Comparison of ENCODE assay signal across 8 cellular contexts in genomic region chr15:57306305-57306943, GRCh38.
DNase-seq lines count a peak whose midpoint lies in the region; ATAC-seq and TF ChIP-seq lines count a peak whose summit lies in the region.

No MANE protein-coding gene starts in this region.

- ATAC-seq in HG02798 (IDR thresholded peaks at IDR 0.05; ENCODE audit: poor library complexity, unreplicated experiment) (peak; percentile 76), WTC11 (peak; percentile 88), GM18870 (IDR thresholded peaks at IDR 0.05; ENCODE audit: unreplicated experiment) (no peak)

- peak overlapping the region; percentile 88 for H3K27ac Mint-ChIP-seq in WTC11

- DNase-seq in GM10248 (ENCODE audit: extremely low spot score) = peak; percentile 90
- peak; percentile 73 to 76 for DNase-seq in NCI-H2081 (lab: John Stamatoyannopoulos, UW)
- peak; percentile 98 for DNase-seq in WTC11 (ENCODE audit: low spot score)
- DNase-seq in mammary epithelial cell = peak; percentile 42
- DNase-seq in islet precursor cell = peak; percentile 93
- DNase-seq in stimulated activated CD4-positive, alpha-beta T cell treated with anti-CD3 and anti-CD28 coated beads, Interleukin-12 subunit alpha, Interleukin-12 subunit beta, amount 100 ng/mL, for 4 hours = peak; percentile 89

- in situ Hi-C loops in mammary epithelial cell (cut with MboI; ENCODE audit: low sequenced_read_pairs in 2 of 2) = loop anchor here (5.0 to 25.0 kb wide), 4 partner anchors 162 to 814 kb away; no protein-coding TSS in a partner anchor

- POLR2A ChIA-PET in GM10248 (lab: Yijun Ruan, JAX) (no interaction called here), WTC11 (lab: Charles Lee) (interaction anchor here (0.7 to 0.8 kb wide), 2 partner anchors 10 to 161 kb away, joined by 3 to 4 read pairs; no protein-coding TSS in a partner anchor)

- H3K79me2 ChIP-seq in mammary epithelial cell (ENCODE audit: insufficient read depth, low read length) = no peaks in the 10 kb centered on the region

- H3K4me2 ChIP-seq in mammary epithelial cell (ENCODE audit: insufficient read depth, low read depth, low read length) = peak overlapping the region; percentile 98

- H3K4me3 ChIP-seq in mammary epithelial cell (replicated peaks in 1 of 3; ENCODE audit: insufficient read depth in 1 of 3, low read depth in 2 of 3, low read length in 3 of 3) = peak overlapping the region; percentile 39 to 53 (median 46)

- dilution Hi-C loops in mammary epithelial cell (cut with HindIII; ENCODE audit: low sequenced_read_pairs) = no loop called here

- H3K36me3 ChIP-seq in mammary epithelial cell (ENCODE audit: insufficient read depth, low read length) = no peaks in the 10 kb centered on the region

- peak overlapping the region; percentile 96 for H2AFZ ChIP-seq in mammary epithelial cell (ENCODE audit: low read depth, low read length)

- H3K4me3 Mint-ChIP-seq in WTC11 = peak overlapping the region; percentile 75

- CTCF ChIA-PET in GM10248 (lab: Yijun Ruan, JAX) (interaction anchor here (0.6 to 8.5 kb wide), 63 partner anchors 9 to 817 kb away, joined by 3 to 163 read pairs (median 4); no protein-coding TSS in a partner anchor), WTC11 (lab: Charles Lee) (interaction anchor here (0.6 to 4.1 kb wide), 66 partner anchors 9 to 841 kb away, joined by 3 to 100 read pairs (median 4); partner anchors contain the start of genes MNS1, POLR2M and TCF12), mammary epithelial cell (lab: Charles Lee; ENCODE audit: low non-redundant PET) (interaction anchor here (0.5 to 0.7 kb wide), 7 partner anchors 19 to 484 kb away, joined by 3 to 9 read pairs (median 4); partner anchors contain the start of gene TCF12)

- peaks cover 12% of the 10 kb centered on the region for H3K4me1 ChIP-seq in mammary epithelial cell (ENCODE audit: insufficient read depth, low read length)

- BruUV-seq in mammary epithelial cell (replicated peaks; lab: Mats Ljungman, UMichigan) = no TSS peak

- H3K27me3 ChIP-seq in mammary epithelial cell (ENCODE audit: insufficient read depth, low read length) = no peaks in the 10 kb centered on the region

- WGBS in mammary epithelial cell (ENCODE audit: low coverage, missing lambda C conversion rate) = 4% methylated on average over 21 of the region's 42 CpGs

- TF ChIP-seq CTCF in GM10248 (IDR thresholded peaks at IDR 0.05; ENCODE audit: control extremely low read depth, extremely low read depth, low read depth, missing control alignments) (peak; percentile 95), WTC11 (IDR thresholded peaks at IDR 0.05) (peak; percentile 88), mammary epithelial cell (conservative IDR thresholded peaks at IDR 0.05 in 1 of 2, IDR thresholded peaks at IDR 0.05 in 1 of 2; ENCODE audit: extremely low read depth in 1 of 2, insufficient read depth in 1 of 2, low read depth in 1 of 2, low read length in 2 of 2) (peak; percentile 55 to 91)

- H4K20me1 ChIP-seq in mammary epithelial cell (ENCODE audit: insufficient read depth, low read length) = no peaks in the 10 kb centered on the region

- peaks cover 30% of the 10 kb centered on the region for H3K4me1 Mint-ChIP-seq in WTC11

- H3K27ac ChIP-seq in mammary epithelial cell (ENCODE audit: insufficient read depth, low read depth, low read length) = no peak overlapping the region

- intact Hi-C loops in mammary epithelial cell (cut with micrococcal nuclease) = loop anchor here (1.0 to 5.0 kb wide), 6 partner anchors 94 to 815 kb away; partner anchors contain the start of gene TCF12

- H3K36me3 Mint-ChIP-seq in WTC11 = no peaks in the 10 kb centered on the region

- no peaks in the 10 kb centered on the region for H3K9me3 ChIP-seq in mammary epithelial cell (replicated peaks; ENCODE audit: insufficient read depth, low read length)

- no peaks in the 10 kb centered on the region for H3K9me3 Mint-ChIP-seq in WTC11

- no peaks in the 10 kb centered on the region; the same call in 1 of the 2 replicates for H3K27me3 Mint-ChIP-seq in WTC11 (ENCODE audit: low read depth)

- H3K9ac ChIP-seq in mammary epithelial cell (ENCODE audit: insufficient read depth, low read length) = no peak overlapping the region

TF ChIP-seq in WTC11, 78 proteins besides CTCF, POLR2A, EP300 and RAD21:
- TF ChIP-seq TP53 (CRISPR knock-in tag; IDR thresholded peaks at IDR 0.05) (no peak; the same call in 1 of the 2 replicates), NR3C1 (CRISPR knock-in tag; conservative IDR thresholded peaks at IDR 0.05; ENCODE audit: low read depth) (0 out of 2 replicates have a peak, but pooled peaks have one; percentile 49), ETV6 (CRISPR knock-in tag; IDR thresholded peaks at IDR 0.05) (peak; percentile 55; the same call in 1 of the 2 replicates), MAX (CRISPR knock-in tag; IDR thresholded peaks at IDR 0.05) (peak; percentile 72; the same call in 1 of the 2 replicates)
- TF ChIP-seq, protein P1, sequence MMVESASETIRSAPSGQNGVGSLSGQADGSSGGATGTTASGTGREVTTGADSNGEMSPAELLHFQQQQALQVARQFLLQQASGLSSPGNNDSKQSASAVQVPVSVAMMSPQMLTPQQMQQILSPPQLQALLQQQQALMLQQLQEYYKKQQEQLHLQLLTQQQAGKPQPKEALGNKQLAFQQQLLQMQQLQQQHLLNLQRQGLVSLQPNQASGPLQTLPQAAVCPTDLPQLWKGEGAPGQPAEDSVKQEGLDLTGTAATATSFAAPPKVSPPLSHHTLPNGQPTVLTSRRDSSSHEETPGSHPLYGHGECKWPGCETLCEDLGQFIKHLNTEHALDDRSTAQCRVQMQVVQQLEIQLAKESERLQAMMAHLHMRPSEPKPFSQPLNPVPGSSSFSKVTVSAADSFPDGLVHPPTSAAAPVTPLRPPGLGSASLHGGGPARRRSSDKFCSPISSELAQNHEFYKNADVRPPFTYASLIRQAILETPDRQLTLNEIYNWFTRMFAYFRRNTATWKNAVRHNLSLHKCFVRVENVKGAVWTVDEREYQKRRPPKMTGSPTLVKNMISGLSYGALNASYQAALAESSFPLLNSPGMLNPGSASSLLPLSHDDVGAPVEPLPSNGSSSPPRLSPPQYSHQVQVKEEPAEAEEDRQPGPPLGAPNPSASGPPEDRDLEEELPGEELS (CRISPR knock-in tag; IDR thresholded peaks at IDR 0.05) = peak; percentile 15; the same call in 1 of the 2 replicates
- TF ChIP-seq, protein P2, sequence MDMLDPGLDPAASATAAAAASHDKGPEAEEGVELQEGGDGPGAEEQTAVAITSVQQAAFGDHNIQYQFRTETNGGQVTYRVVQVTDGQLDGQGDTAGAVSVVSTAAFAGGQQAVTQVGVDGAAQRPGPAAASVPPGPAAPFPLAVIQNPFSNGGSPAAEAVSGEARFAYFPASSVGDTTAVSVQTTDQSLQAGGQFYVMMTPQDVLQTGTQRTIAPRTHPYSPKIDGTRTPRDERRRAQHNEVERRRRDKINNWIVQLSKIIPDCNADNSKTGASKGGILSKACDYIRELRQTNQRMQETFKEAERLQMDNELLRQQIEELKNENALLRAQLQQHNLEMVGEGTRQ (CRISPR knock-in tag; IDR thresholded peaks at IDR 0.05) = peak; percentile 88
- TF ChIP-seq, protein P3, sequence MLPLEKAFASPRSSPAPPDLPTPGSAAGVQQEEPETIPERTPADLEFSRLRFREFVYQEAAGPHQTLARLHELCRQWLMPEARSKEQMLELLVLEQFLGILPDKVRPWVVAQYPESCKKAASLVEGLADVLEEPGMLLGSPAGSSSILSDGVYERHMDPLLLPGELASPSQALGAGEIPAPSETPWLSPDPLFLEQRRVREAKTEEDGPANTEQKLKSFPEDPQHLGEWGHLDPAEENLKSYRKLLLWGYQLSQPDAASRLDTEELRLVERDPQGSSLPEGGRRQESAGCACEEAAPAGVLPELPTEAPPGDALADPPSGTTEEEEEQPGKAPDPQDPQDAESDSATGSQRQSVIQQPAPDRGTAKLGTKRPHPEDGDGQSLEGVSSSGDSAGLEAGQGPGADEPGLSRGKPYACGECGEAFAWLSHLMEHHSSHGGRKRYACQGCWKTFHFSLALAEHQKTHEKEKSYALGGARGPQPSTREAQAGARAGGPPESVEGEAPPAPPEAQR (CRISPR knock-in tag; IDR thresholded peaks at IDR 0.05) = no peak
- TF ChIP-seq, protein P4, sequence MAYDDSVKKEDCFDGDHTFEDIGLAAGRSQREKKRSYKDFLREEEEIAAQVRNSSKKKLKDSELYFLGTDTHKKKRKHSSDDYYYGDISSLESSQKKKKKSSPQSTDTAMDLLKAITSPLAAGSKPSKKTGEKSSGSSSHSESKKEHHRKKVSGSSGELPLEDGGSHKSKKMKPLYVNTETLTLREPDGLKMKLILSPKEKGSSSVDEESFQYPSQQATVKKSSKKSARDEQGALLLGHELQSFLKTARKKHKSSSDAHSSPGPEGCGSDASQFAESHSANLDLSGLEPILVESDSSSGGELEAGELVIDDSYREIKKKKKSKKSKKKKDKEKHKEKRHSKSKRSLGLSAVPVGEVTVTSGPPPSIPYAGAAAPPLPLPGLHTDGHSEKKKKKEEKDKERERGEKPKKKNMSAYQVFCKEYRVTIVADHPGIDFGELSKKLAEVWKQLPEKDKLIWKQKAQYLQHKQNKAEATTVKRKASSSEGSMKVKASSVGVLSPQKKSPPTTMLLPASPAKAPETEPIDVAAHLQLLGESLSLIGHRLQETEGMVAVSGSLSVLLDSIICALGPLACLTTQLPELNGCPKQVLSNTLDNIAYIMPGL (CRISPR knock-in tag; IDR thresholded peaks at IDR 0.05) = peak; percentile 78
- TF ChIP-seq, protein P5, sequence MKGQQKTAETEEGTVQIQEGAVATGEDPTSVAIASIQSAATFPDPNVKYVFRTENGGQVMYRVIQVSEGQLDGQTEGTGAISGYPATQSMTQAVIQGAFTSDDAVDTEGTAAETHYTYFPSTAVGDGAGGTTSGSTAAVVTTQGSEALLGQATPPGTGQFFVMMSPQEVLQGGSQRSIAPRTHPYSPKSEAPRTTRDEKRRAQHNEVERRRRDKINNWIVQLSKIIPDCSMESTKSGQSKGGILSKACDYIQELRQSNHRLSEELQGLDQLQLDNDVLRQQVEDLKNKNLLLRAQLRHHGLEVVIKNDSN (CRISPR knock-in tag; IDR thresholded peaks at IDR 0.05) = peak; percentile 88

Comparison
In these comparisons a context has a peak if more than half of its experiments do, and no peak if none do; other contexts are left out.
1. DNase-seq: peak in every context shown above with its lines; median percentile 98 in WTC11; 93 in islet precursor cell; 90 in GM10248; 89 in stimulated activated CD4-positive, alpha-beta T cell treated with anti-CD3 and anti-CD28 coated beads, Interleukin-12 subunit alpha, Interleukin-12 subunit beta, amount 100 ng/mL, for 4 hours; 74 in NCI-H2081; 42 in mammary epithelial cell.